In genomic region chrX:12947545-12948235, GRCh38 we compare ENCODE assay signal across 10 cellular contexts. TPM values are rescaled to one million over a fixed set of nuclear protein-coding genes. Genes with fewer than 3 reads are reported as not detected.
DNase-seq lines count a peak whose midpoint lies in the region; ATAC-seq and TF ChIP-seq lines count a peak whose summit lies in the region.
"Had no signal": no experiment of that assay in that cellular context is flagged by ENCODE, and none has a peak within 500 bp of the region (broad histone marks: within the 10 kb centered on the region; RNA-seq: fewer than 3 reads in every experiment).

No MANE protein-coding gene starts in this region.

- H3K27ac Mint-ChIP-seq in CD4-positive, alpha-beta T cell, result peak overlapping the region; percentile 95
- peak overlapping the region; percentile 50 to 98 for H3K27ac Mint-ChIP-seq in activated naive CD4-positive, alpha-beta T cell treated with anti-CD3 and anti-CD28 coated beads, Interleukin-2, amount 50 U/mL, for 72 hours

- H3K36me3 ChIP-seq in HUES48 (ENCODE audit: control insufficient read depth, insufficient read depth, low read length) (no peaks in the 10 kb centered on the region), mucosa of stomach (ENCODE audit: control insufficient read depth, insufficient read depth, low read length) (no peaks in the 10 kb centered on the region)

- H3K27me3 Mint-ChIP-seq in CD4-positive, alpha-beta T cell, result no peaks in the 10 kb centered on the region

- H3K4me1 Mint-ChIP-seq in CD4-positive, alpha-beta T cell (ENCODE audit: low read depth), result peaks cover 64% of the 10 kb centered on the region

- TF ChIP-seq CTCF in CD4-positive, alpha-beta T cell (IDR thresholded peaks at IDR 0.05), result no peak

- ATAC-seq in CD4-positive, alpha-beta T cell (ENCODE audit: poor library complexity), result no peak
- no peak for ATAC-seq in activated naive CD4-positive, alpha-beta T cell treated with anti-CD3 and anti-CD28 coated beads, Interleukin-2, amount 50 U/mL, for 72 hours
- ATAC-seq in HG02571 (IDR thresholded peaks at IDR 0.05; ENCODE audit: unreplicated experiment) (no peak), GM18520 (IDR thresholded peaks at IDR 0.05; ENCODE audit: unreplicated experiment) (no peak)

- intact Hi-C loops in CD4-positive, alpha-beta T cell (cut with DNase I, micrococcal nuclease), result loop anchor here (1.0 to 10.0 kb wide), 4 partner anchors 145 to 700 kb away; no protein-coding TSS in a partner anchor

- H3K27ac ChIP-seq in CD4-positive, alpha-beta T cell (ENCODE audit: low read depth, low read length), result peak overlapping the region; percentile 59
- H3K27ac ChIP-seq in HUES48 (ENCODE audit: low read depth, low read length), result peak overlapping the region; percentile 74

- no peaks in the 10 kb centered on the region for H3K9me3 ChIP-seq in CD4-positive, alpha-beta T cell (ENCODE audit: control insufficient read depth, low read length)
- no peaks in the 10 kb centered on the region for H3K9me3 ChIP-seq in HUES48 (ENCODE audit: control insufficient read depth, insufficient read depth, low read length)
- H3K9me3 ChIP-seq in mucosa of stomach (ENCODE audit: control insufficient read depth, low read length), result no peaks in the 10 kb centered on the region

- no peaks in the 10 kb centered on the region for H3K27me3 ChIP-seq in CD4-positive, alpha-beta T cell (ENCODE audit: control insufficient read depth, insufficient read depth, low read length)
- H3K27me3 ChIP-seq in HUES48 (ENCODE audit: control insufficient read depth, insufficient read depth, low read length), result no peaks in the 10 kb centered on the region
- no peaks in the 10 kb centered on the region for H3K27me3 ChIP-seq in mucosa of stomach (ENCODE audit: control insufficient read depth, insufficient read depth, low read length)

- peak overlapping the region; percentile 30 for H3K4me3 Mint-ChIP-seq in CD4-positive, alpha-beta T cell

- CTCF ChIA-PET in CD4-positive, alpha-beta T cell (lab: Charles Lee), result interaction anchor here (1.2 to 5.7 kb wide), 11 partner anchors 19 to 542 kb away, joined by 3 to 181 read pairs (median 17); partner anchors contain the start of gene TMSB4X

- H3K4me3 ChIP-seq in HUES48 (ENCODE audit: low read depth, low read length), result no peak overlapping the region
- no peak overlapping the region for H3K4me3 ChIP-seq in mucosa of stomach (ENCODE audit: low read length)

- H3K9ac ChIP-seq in HUES48 (ENCODE audit: low read depth, low read length) (no peak overlapping the region), mucosa of stomach (ENCODE audit: low read length) (peak overlapping the region; percentile 62)

- POLR2A ChIA-PET in CD4-positive, alpha-beta T cell (lab: Charles Lee), result interaction anchor here (1.1 to 17.7 kb wide), 9 partner anchors 25 to 540 kb away, joined by 3 to 1050 read pairs (median 17); partner anchors contain the start of gene TMSB4X

- no peak for DNase-seq in CD4-positive, alpha-beta T cell
- no peak for DNase-seq in activated naive CD4-positive, alpha-beta T cell treated with anti-CD3 and anti-CD28 coated beads, Interleukin-2, amount 50 U/mL, for 72 hours (ENCODE audit: low spot score in 2 of 2)
- no peak for DNase-seq in glomerular visceral epithelial cell (ENCODE audit: extremely low spot score)
- no peak for DNase-seq in DMS79 (lab: John Stamatoyannopoulos, UW)

- H3K4me1 ChIP-seq in HUES48 (ENCODE audit: control insufficient read depth, insufficient read depth, low read length), result peaks cover 20% of the 10 kb centered on the region
- peaks cover 31% of the 10 kb centered on the region for H3K4me1 ChIP-seq in mucosa of stomach (ENCODE audit: control insufficient read depth, insufficient read depth, low read length)

- H3K36me3 Mint-ChIP-seq in CD4-positive, alpha-beta T cell (ENCODE audit: low read depth), result no peaks in the 10 kb centered on the region
- no peaks in the 10 kb centered on the region for H3K36me3 Mint-ChIP-seq in activated naive CD4-positive, alpha-beta T cell treated with anti-CD3 and anti-CD28 coated beads, Interleukin-2, amount 50 U/mL, for 72 hours

- H3K9me3 Mint-ChIP-seq in CD4-positive, alpha-beta T cell, result no peaks in the 10 kb centered on the region
- H3K9me3 Mint-ChIP-seq in activated naive CD4-positive, alpha-beta T cell treated with anti-CD3 and anti-CD28 coated beads, Interleukin-2, amount 50 U/mL, for 72 hours, result no peaks in the 10 kb centered on the region

RNA-seq across cellular contexts. Expression of gene TMSB4X, which starts 27.2 kb away (rescaled TPM):
- total RNA-seq in CD4-positive, alpha-beta T cell, result 1,000 to 10,000 TPM; 2,621 to 2,738 TPM
- total RNA-seq in activated naive CD4-positive, alpha-beta T cell treated with anti-CD3 and anti-CD28 coated beads, Interleukin-2, amount 50 U/mL, for 72 hours, result over 10,000 TPM in 1 of 2 donors, 1,000 to 10,000 TPM in 1; 8,550 to 11,762 TPM

RNA-seq across cellular contexts. Expression of gene TLR8, which starts 41.3 kb away (rescaled TPM):
- under 1 TPM; 0.08 TPM for total RNA-seq in CD4-positive, alpha-beta T cell
- not detected for total RNA-seq in activated naive CD4-positive, alpha-beta T cell treated with anti-CD3 and anti-CD28 coated beads, Interleukin-2, amount 50 U/mL, for 72 hours
- total RNA-seq: lung microvascular endothelial cell, M059J had no signal
